Comparison of ENCODE assay signal across 20 cellular contexts in the genomic region with DNA sequence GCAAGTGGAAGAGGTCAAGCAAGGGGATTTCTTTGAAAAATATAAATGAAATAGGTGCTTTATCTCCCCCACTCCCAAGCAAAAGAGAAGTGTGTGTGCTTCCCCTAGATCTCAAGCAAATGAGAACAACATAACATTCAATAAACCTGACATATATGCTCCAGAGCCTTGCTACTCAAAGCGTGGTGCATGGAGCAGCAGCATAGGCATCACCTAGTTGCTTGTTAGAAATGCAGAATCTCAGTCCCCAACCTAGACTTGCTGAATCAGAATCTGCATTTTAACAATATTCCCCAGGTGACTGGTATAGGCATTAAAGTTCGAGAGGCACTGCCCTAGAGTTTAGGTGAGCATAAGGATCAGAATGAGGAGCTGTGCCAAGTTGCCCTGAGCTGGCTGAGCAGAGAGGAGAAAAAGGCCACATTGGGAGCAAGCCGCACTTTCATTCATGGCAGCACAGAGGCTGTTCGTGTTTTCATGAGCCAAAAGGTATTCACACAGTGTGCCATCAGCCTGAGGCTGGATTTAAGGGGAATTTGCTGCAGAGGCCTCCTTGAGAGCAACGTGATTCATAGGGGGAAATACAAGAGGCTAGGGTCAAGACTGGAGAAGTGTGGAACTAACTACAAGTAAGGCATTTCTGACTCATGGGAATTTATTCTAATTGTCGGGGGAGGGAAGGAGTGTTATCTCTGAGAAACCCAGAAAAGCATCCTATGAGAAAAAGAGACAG.
DNase-seq lines count a peak whose midpoint lies in the region; TF ChIP-seq lines count a peak whose summit lies in the region.
"Had no signal": no experiment of that assay in that cellular context is flagged by ENCODE, and none has a peak within 500 bp of the region (broad histone marks: within the 10 kb centered on the region; RNA-seq: fewer than 3 reads in every experiment).

No MANE protein-coding gene starts in this region.

- no peak overlapping the region for H3K27ac Mint-ChIP-seq in activated T-cell treated with anti-CD3 and anti-CD28 coated beads, Interleukin-2, amount 50 U/mL, for 24 hours
- H3K27ac Mint-ChIP-seq: effector memory CD8-positive, alpha-beta T cell; immature natural killer cell; stimulated activated naive B cell treated with anti-CD40 and anti-IgM and Interleukin-4, amounts not matched to agents 10 μg/mL and 1 μg/mL and 100 μg/mL, for 72 hours had no signal

- no peak overlapping the region for H3K4me3 ChIP-seq in AG10803 (ENCODE audit: low read length)
- H3K4me3 ChIP-seq: breast epithelium, mucosa of descending colon, upper lobe of left lung had no signal

- H3K4me3 Mint-ChIP-seq in activated T-cell treated with anti-CD3 and anti-CD28 coated beads, Interleukin-2, amount 50 U/mL, for 24 hours, result no peak overlapping the region
- H3K4me3 Mint-ChIP-seq: effector memory CD8-positive, alpha-beta T cell; immature natural killer cell; stimulated activated naive B cell treated with anti-CD40 and anti-IgM and Interleukin-4, amounts not matched to agents 10 μg/mL and 1 μg/mL and 100 μg/mL, for 72 hours had no signal

- peaks cover under 1% of the 10 kb centered on the region for H3K9me3 Mint-ChIP-seq in activated T-cell treated with anti-CD3 and anti-CD28 coated beads, Interleukin-2, amount 50 U/mL, for 24 hours

- H3K36me3 Mint-ChIP-seq in activated T-cell treated with anti-CD3 and anti-CD28 coated beads, Interleukin-2, amount 50 U/mL, for 24 hours (ENCODE audit: low read depth), result no peaks in the 10 kb centered on the region

- DNase-seq in AG10803 (ENCODE audit: low read depth) (peak; percentile 18), HPDE6-E6E7 (ENCODE audit: extremely low spot score) (peak; percentile 85), amniotic stem cell (lab: John Stamatoyannopoulos, UW) (peak; percentile 50), iris pigment epithelial cell (ENCODE audit: low read depth) (peak; percentile 90), middle frontal gyrus (ENCODE audit: extremely low spot score, low spot score) (no peak), NK-92 (lab: John Stamatoyannopoulos, UW; ENCODE audit: unreplicated experiment) (no peak)
- DNase-seq in activated CD4-positive, CD25-positive, alpha-beta regulatory T cell treated with anti-CD3 and anti-CD28 coated beads, Interleukin-2, amount 50 U/mL, for 72 hours, result no peak
- no peak for DNase-seq in activated T-cell treated with anti-CD3 and anti-CD28 coated beads, Interleukin-2, amount 50 U/mL, for 24 hours
- DNase-seq: activated effector memory CD4-positive, alpha-beta T cell treated with anti-CD3 and anti-CD28 coated beads, Interleukin-2, amount 50 U/mL, for 16 hours; Caco-2; effector memory CD8-positive, alpha-beta T cell; immature natural killer cell; mucosa of descending colon; NCI-H146; occipital lobe; OCI-M1; small intestine; stimulated activated naive B cell treated with anti-CD40 and anti-IgM and Interleukin-4, amounts not matched to agents 10 μg/mL and 1 μg/mL and 100 μg/mL, for 72 hours; upper lobe of left lung had no signal

- no peaks in the 10 kb centered on the region for H3K27me3 Mint-ChIP-seq in activated T-cell treated with anti-CD3 and anti-CD28 coated beads, Interleukin-2, amount 50 U/mL, for 24 hours

- H3K4me1 Mint-ChIP-seq in activated T-cell treated with anti-CD3 and anti-CD28 coated beads, Interleukin-2, amount 50 U/mL, for 24 hours (ENCODE audit: low read depth), result peaks cover 5% of the 10 kb centered on the region
- H3K4me1 Mint-ChIP-seq: immature natural killer cell had no signal

- TF ChIP-seq CTCF in AG10803 (conservative IDR thresholded peaks at IDR 0.05; ENCODE audit: low read length), result no peak

Comparison
In these comparisons a context has a peak if more than half of its experiments do, and no peak if none do; other contexts are left out.
1. DNase-seq: peak in AG10803 (single experiment), HPDE6-E6E7 (single experiment), amniotic stem cell (single experiment) and iris pigment epithelial cell (single experiment); none in middle frontal gyrus (single experiment), activated CD4-positive, CD25-positive, alpha-beta regulatory T cell treated with anti-CD3 and anti-CD28 coated beads, Interleukin-2, amount 50 U/mL, for 72 hours (single experiment), activated T-cell treated with anti-CD3 and anti-CD28 coated beads, Interleukin-2, amount 50 U/mL, for 24 hours (single experiment) and NK-92 (single experiment).